In genomic region chr11:75362285-75362684, GRCh38 we compare ENCODE assay signal across 1 cellular context. TPM values are rescaled to one million over a fixed set of nuclear protein-coding genes. Genes with fewer than 3 reads are reported as not detected.
"Had no signal": no experiment of that assay in that cellular context is flagged by ENCODE, and none has a peak within 500 bp of the region (broad histone marks: within the 10 kb centered on the region; RNA-seq: fewer than 3 reads in every experiment).

No MANE protein-coding gene starts in this region.

RNA-seq across cellular contexts. Expression of gene ARRB1, which starts 10.8 kb away (rescaled TPM):
- total RNA-seq: OCI-LY7 had no signal
